ENCODE assay signal across 1 cellular context in the genomic region with DNA sequence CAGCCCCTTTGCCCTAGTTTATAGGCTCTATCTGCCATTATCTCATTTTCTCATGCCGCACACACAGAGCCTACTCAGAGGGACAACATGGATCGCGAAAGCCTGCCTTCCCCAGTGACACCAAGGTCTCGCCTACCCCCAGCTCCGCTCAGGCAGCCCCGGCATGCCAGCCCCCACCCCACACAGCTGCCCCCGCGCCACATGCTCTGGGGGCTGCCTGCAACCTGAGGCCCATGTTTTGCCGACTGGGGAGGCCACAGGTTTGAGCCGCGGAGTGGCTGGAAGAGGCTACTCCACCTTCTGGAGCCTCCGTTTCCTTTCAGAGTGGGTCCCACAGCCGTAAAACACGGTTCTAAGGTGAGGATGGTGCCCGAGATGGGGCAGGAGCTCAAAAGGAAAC.
TF ChIP-seq lines count a peak whose summit lies in the region.

No MANE protein-coding gene starts in this region.

TF ChIP-seq in H1, 55 proteins besides CTCF, POLR2A, EP300 and RAD21 (continued from another document):
- TF ChIP-seq MAFK (IDR thresholded peaks at IDR 0.05; ENCODE audit: low read depth, low read length) (no peak), SRF (IDR thresholded peaks at IDR 0.05; ENCODE audit: low read depth, low read length) (no peak), EGR1 (IDR thresholded peaks at IDR 0.05; ENCODE audit: borderline replicate concordance, low read depth, low read length) (no peak), BRCA1 (IDR thresholded peaks at IDR 0.05; ENCODE audit: low read depth, low read length) (no peak), BCL11A (IDR thresholded peaks at IDR 0.05; ENCODE audit: low read depth in 2 of 2, low read length in 2 of 2) (no peak)
- TF ChIP-seq, protein P1, sequence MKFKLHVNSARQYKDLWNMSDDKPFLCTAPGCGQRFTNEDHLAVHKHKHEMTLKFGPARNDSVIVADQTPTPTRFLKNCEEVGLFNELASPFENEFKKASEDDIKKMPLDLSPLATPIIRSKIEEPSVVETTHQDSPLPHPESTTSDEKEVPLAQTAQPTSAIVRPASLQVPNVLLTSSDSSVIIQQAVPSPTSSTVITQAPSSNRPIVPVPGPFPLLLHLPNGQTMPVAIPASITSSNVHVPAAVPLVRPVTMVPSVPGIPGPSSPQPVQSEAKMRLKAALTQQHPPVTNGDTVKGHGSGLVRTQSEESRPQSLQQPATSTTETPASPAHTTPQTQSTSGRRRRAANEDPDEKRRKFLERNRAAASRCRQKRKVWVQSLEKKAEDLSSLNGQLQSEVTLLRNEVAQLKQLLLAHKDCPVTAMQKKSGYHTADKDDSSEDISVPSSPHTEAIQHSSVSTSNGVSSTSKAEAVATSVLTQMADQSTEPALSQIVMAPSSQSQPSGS (IDR thresholded peaks at IDR 0.05; ENCODE audit: low read length) = no peak
